In genomic region chr10:91381562-91381923, GRCh38 we compare ENCODE assay signal across 17 cellular contexts. TPM values are rescaled to one million over a fixed set of nuclear protein-coding genes. Genes with fewer than 3 reads are reported as not detected.
DNase-seq lines count a peak whose midpoint lies in the region; ATAC-seq lines count a peak whose summit lies in the region.
"Had no signal": no experiment of that assay in that cellular context is flagged by ENCODE, and none has a peak within 500 bp of the region (broad histone marks: within the 10 kb centered on the region; RNA-seq: fewer than 3 reads in every experiment).

No MANE protein-coding gene starts in this region.

- H3K4me1 Mint-ChIP-seq in natural killer cell treated with Interleukin-12 subunit alpha and Interleukin-12 subunit beta and Interleukin-15 and Interleukin-18, amount 100 ng/mL, for 72 hours (ENCODE audit: low read depth in 2 of 2): peaks cover 0 to 5% of the 10 kb centered on the region in 2 donors
- H3K4me1 Mint-ChIP-seq: B cell had no signal

- H3K27me3 Mint-ChIP-seq in natural killer cell treated with Interleukin-12 subunit alpha and Interleukin-12 subunit beta and Interleukin-15 and Interleukin-18, amount 100 ng/mL, for 72 hours: peaks cover 19 to 38% of the 10 kb centered on the region in 2 donors

- H3K27ac Mint-ChIP-seq in natural killer cell treated with Interleukin-12 subunit alpha and Interleukin-12 subunit beta and Interleukin-15 and Interleukin-18, amount 100 ng/mL, for 72 hours: no peak overlapping the region
- H3K27ac Mint-ChIP-seq: B cell; naive thymus-derived CD4-positive, alpha-beta T cell had no signal

- H3K36me3 Mint-ChIP-seq in natural killer cell treated with Interleukin-12 subunit alpha and Interleukin-12 subunit beta and Interleukin-15 and Interleukin-18, amount 100 ng/mL, for 72 hours: peaks cover 5% of the 10 kb centered on the region

- no peak overlapping the region for H3K4me3 Mint-ChIP-seq in natural killer cell treated with Interleukin-12 subunit alpha and Interleukin-12 subunit beta and Interleukin-15 and Interleukin-18, amount 100 ng/mL, for 72 hours
- H3K4me3 Mint-ChIP-seq: B cell; naive thymus-derived CD4-positive, alpha-beta T cell had no signal

- DNase-seq in DMS 273 treated with DMSO at 0.1 percent for 48 hours (lab: John Stamatoyannopoulos, UW): peak; percentile 43
- DNase-seq in astrocyte of the hippocampus (ENCODE audit: low read depth, low spot score): peak; percentile 68
- peak; percentile 32 for DNase-seq in left ventricle myocardium superior
- peak in 8 of 10 donors; percentile 5 to 76 (median 18) for DNase-seq in posterior cingulate gyrus
- DNase-seq in natural killer cell treated with Interleukin-12 subunit alpha and Interleukin-12 subunit beta and Interleukin-15 and Interleukin-18, amount 100 ng/mL, for 72 hours (ENCODE audit: low spot score): no peak
- DNase-seq in T1000 (lab: John Stamatoyannopoulos, UW): no peak
- no peak for DNase-seq in T-helper 2 cell
- DNase-seq: activated CD4-positive, alpha-beta T cell treated with anti-CD3 and anti-CD28 coated beads, Interleukin-2, amount 50 U/mL, for 4 hours; adrenal gland; DMS153; naive thymus-derived CD4-positive, alpha-beta T cell; SHP77 treated with DMSO at 0.1 percent for 48 hours; stimulated activated naive CD4-positive, alpha-beta T cell treated with Interleukin-2 at 50 U/mL for 16 hours; uterus had no signal

- intact Hi-C loops in left ventricle myocardium superior (cut with micrococcal nuclease): no loop called here
- intact Hi-C loops in posterior cingulate gyrus (cut with DNase I): no loop called here

- H3K9me3 Mint-ChIP-seq in natural killer cell treated with Interleukin-12 subunit alpha and Interleukin-12 subunit beta and Interleukin-15 and Interleukin-18, amount 100 ng/mL, for 72 hours: peaks cover 3% of the 10 kb centered on the region

- ATAC-seq in left ventricle myocardium superior: peak; percentile 91
- ATAC-seq in GM21367 (IDR thresholded peaks at IDR 0.05; ENCODE audit: unreplicated experiment): no peak
- no peak for ATAC-seq in natural killer cell treated with Interleukin-12 subunit alpha and Interleukin-12 subunit beta and Interleukin-15 and Interleukin-18, amount 100 ng/mL, for 72 hours
- ATAC-seq: left lobe of liver had no signal

RNA-seq across cellular contexts. Expression of gene HECTD2, which starts 28.6 kb away (rescaled TPM):
- total RNA-seq in left ventricle myocardium superior: 3.0 TPM
- 1 to 10 TPM; 1.7 to 3.2 TPM for total RNA-seq in natural killer cell treated with Interleukin-12 subunit alpha and Interleukin-12 subunit beta and Interleukin-15 and Interleukin-18, amount 100 ng/mL, for 72 hours

Comparison
In these comparisons a context has a peak if more than half of its experiments do, and no peak if none do; other contexts are left out.
1. DNase-seq: peak in DMS 273 treated with DMSO at 0.1 percent for 48 hours (single experiment), astrocyte of the hippocampus (single experiment), left ventricle myocardium superior (single experiment) and posterior cingulate gyrus (8 of 10); none in natural killer cell treated with Interleukin-12 subunit alpha and Interleukin-12 subunit beta and Interleukin-15 and Interleukin-18, amount 100 ng/mL, for 72 hours (single experiment), T1000 (single experiment) and T-helper 2 cell (0 of 5).